Comparison of ENCODE assay signal across 15 cellular contexts in the genomic region with DNA sequence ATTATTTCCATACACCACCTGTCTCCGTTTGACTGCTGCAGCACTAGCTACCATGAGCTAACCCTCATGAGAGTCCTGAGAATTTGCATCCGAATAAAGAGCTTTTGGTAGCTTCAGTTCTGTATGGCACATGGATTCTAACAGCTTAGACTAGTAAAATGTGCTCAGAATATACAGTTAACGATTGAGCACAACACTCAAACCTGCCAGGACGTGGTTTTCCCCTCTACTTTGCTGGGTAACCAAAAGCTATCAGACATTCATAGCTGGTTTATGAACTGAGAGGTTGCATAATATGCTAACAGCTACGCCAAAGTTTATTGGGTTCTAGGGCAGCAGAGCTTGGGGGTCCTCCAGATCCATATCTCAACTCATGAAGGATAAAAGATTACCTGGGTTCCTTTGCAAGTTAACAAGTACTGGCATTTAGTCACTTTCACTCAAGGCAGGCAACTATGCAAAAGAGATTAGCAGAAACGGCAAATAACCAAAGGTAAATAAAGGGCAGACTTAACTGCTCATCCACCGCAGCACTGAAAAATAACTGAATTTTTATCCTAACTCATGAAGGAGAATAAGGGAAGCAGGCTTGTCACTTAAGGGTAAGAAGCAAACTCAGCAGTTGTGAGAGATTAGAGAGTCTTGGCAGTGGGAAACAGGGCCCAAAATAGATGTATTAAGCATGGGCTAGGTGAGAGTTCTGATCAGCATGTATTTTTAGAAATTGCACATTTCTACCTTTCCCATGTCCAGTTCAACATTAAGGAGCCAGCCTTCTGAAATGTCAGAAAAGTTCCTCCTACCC. TPM values are rescaled to one million over a fixed set of nuclear protein-coding genes. Genes with fewer than 3 reads are reported as not detected.
DNase-seq lines count a peak whose midpoint lies in the region; ATAC-seq and TF ChIP-seq lines count a peak whose summit lies in the region.
"Had no signal": no experiment of that assay in that cellular context is flagged by ENCODE, and none has a peak within 500 bp of the region (broad histone marks: within the 10 kb centered on the region; RNA-seq: fewer than 3 reads in every experiment).

No MANE protein-coding gene starts in this region.

- no peaks in the 10 kb centered on the region for H3K9me2 ChIP-seq in OCI-LY7 (ENCODE audit: insufficient read depth, low read length)

- DNase-seq in Ammon's horn (ENCODE audit: low spot score) (peak; percentile 24), OCI-LY7 (ENCODE audit: low spot score) (peak; percentile 51), left ventricle myocardium superior (no peak), AG08396 (ENCODE audit: low spot score) (no peak), NCI-H2081 (lab: John Stamatoyannopoulos, UW) (no peak)
- DNase-seq: activated CD4-positive, CD25-positive, alpha-beta regulatory T cell; BE2C; islet precursor cell; NCI-H1417; OCI-M1; pancreas had no signal

- peaks cover 75% of the 10 kb centered on the region for H3K79me2 ChIP-seq in OCI-LY7 (ENCODE audit: insufficient read depth, low read depth, low read length)

- TF ChIP-seq CTCF in OCI-LY7 (conservative IDR thresholded peaks at IDR 0.05; ENCODE audit: low read length), result no peak

- CTCF ChIA-PET in OCI-LY7 (lab: Charles Lee; ENCODE audit: unreplicated experiment), result no interaction called here

- peak overlapping the region; percentile 2 for H3K4me3 ChIP-seq in OCI-LY7 (ENCODE audit: low read depth, low read length, poor library complexity, severe bottlenecking)
- H3K4me3 ChIP-seq: pancreas had no signal

- H4K20me1 ChIP-seq in OCI-LY7 (ENCODE audit: insufficient read depth, low read length), result peaks cover 17% of the 10 kb centered on the region

- POLR2A ChIA-PET in OCI-LY7 (lab: Charles Lee), result interaction anchor here (0.5 to 0.9 kb wide), 4 partner anchors 15 to 106 kb away, joined by 3 read pairs; no protein-coding TSS in a partner anchor

- no TSS peak for BruUV-seq in OCI-LY7 (replicated peaks; lab: Mats Ljungman, UMichigan)

- peaks cover 17% of the 10 kb centered on the region for H3K4me1 ChIP-seq in OCI-LY7 (ENCODE audit: insufficient read depth, low read length, poor library complexity, severe bottlenecking)
- H3K4me1 ChIP-seq: BE2C had no signal

- intact Hi-C loops in OCI-LY7 (cut with micrococcal nuclease; ENCODE audit: unreplicated experiment) (no loop called here), left ventricle myocardium superior (cut with micrococcal nuclease) (no loop called here)

- H3K4me2 ChIP-seq in OCI-LY7 (ENCODE audit: low read length), result peak overlapping the region; percentile 58

- ATAC-seq in GM21526 (IDR thresholded peaks at IDR 0.05; ENCODE audit: low FRiP score, unreplicated experiment), result peak; percentile 60
- ATAC-seq in left ventricle myocardium superior, result peak; percentile 88
- no peak for ATAC-seq in HG03432 (IDR thresholded peaks at IDR 0.05; ENCODE audit: unreplicated experiment)
- ATAC-seq in HG03159 (IDR thresholded peaks at IDR 0.05; ENCODE audit: unreplicated experiment), result no peak

- peaks cover 3% of the 10 kb centered on the region; the same call in 1 of the 2 replicates for H3K36me3 ChIP-seq in OCI-LY7 (ENCODE audit: insufficient read depth, low read length)
- H3K36me3 ChIP-seq: BE2C, pancreas had no signal

- no peak overlapping the region for H2AFZ ChIP-seq in OCI-LY7 (ENCODE audit: low read length)

- peak overlapping the region; percentile 46 for H3K27ac ChIP-seq in OCI-LY7 (ENCODE audit: low read depth, low read length, poor library complexity, severe bottlenecking)
- H3K27ac ChIP-seq: epithelial cell of prostate, pancreas had no signal

- H3K9me3 ChIP-seq in OCI-LY7 (ENCODE audit: low read length), result no peaks in the 10 kb centered on the region
- H3K9me3 ChIP-seq: BE2C, pancreas had no signal

RNA-seq across cellular contexts. Expression of gene NUDT3, which starts 29.4 kb away (rescaled TPM):
- 26.8 and 30.7 TPM in 2 replicates for total RNA-seq in OCI-LY7 (2014; rRNA removed; shearing (Covaris generic))
- total RNA-seq in OCI-LY7 (2022) (43.0 and 49.4 TPM in 2 replicates), left ventricle myocardium superior (59.3 TPM)

Comparison
In these comparisons a context has a peak if more than half of its experiments do, and no peak if none do; other contexts are left out.
1. DNase-seq: peak in Ammon's horn (single experiment) and OCI-LY7 (single experiment); none in left ventricle myocardium superior (single experiment), AG08396 (single experiment) and NCI-H2081 (0 of 2).
2. ATAC-seq: peak in GM21526 (single experiment) and left ventricle myocardium superior (single experiment); none in HG03432 (single experiment) and HG03159 (single experiment).